8 cellular contexts compared by ENCODE assay signal in the genomic region with DNA sequence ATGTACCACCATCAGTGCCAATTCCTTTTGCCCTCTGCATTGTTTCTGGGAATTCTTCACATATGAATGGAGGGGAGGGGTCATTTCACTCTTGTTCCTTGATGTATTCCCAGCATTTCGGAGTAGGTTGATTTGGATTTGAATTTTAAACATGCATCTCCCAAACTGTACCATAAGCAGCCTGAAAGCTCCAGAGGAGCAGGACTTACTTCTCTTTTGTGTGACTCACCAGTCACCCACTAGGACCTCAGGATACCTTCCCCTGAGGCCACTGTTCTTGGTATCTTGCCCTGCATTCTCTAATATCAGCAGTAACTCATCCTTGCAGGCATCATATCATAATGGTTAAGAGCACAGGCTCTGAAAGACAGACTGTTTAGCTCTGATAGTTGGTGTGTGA. TPM values are rescaled to one million over a fixed set of nuclear protein-coding genes. Genes with fewer than 3 reads are reported as not detected.
DNase-seq lines count a peak whose midpoint lies in the region; ATAC-seq, FAIRE-seq and TF ChIP-seq lines count a peak whose summit lies in the region.

No MANE protein-coding gene starts in this region.

- H3K27ac ChIP-seq in left ventricle myocardium inferior (replicated peaks) = peak overlapping the region; percentile 93
- H3K27ac ChIP-seq in astrocyte (ENCODE audit: low read depth, low read length) = peak overlapping the region; percentile 76
- H3K27ac ChIP-seq in lung (ENCODE audit: low read depth in 1 of 2, low read length in 1 of 2) = peak overlapping the region in 1 of 2 donors; percentile 86
- H3K27ac ChIP-seq in uterus = peak overlapping the region; percentile 85 to 90

- H3K27me3 ChIP-seq in left ventricle myocardium inferior (ENCODE audit: low read depth) (no peaks in the 10 kb centered on the region), astrocyte (ENCODE audit: insufficient read depth, low read length) (no peaks in the 10 kb centered on the region), lung (ENCODE audit: control insufficient read depth, insufficient read depth) (no peaks in the 10 kb centered on the region), uterus (no peaks in the 10 kb centered on the region)

- intact Hi-C loops in left ventricle myocardium inferior (cut with micrococcal nuclease) (no loop called here), Right ventricle myocardium superior (cut with DNase I) (loop anchor here (5.0 kb wide), 1 partner anchor 36 kb away; the partner anchor contains the start of gene RRP36), uterus (cut with DNase I; ENCODE audit: low total_unique reads) (no loop called here)

- peak overlapping the region; percentile 95 for H3K4me2 ChIP-seq in astrocyte (ENCODE audit: low read length)

- FAIRE-seq in astrocyte (lab: Jason Lieb, UNC) = no peak

- no peaks in the 10 kb centered on the region for H4K20me1 ChIP-seq in astrocyte (ENCODE audit: insufficient read depth, low read length)

- peaks cover 30% of the 10 kb centered on the region for H3K79me2 ChIP-seq in astrocyte (ENCODE audit: insufficient read depth, low read length)

- peak overlapping the region; percentile 82 for H3K4me3 ChIP-seq in left ventricle myocardium inferior
- peak overlapping the region; percentile 97 for H3K4me3 ChIP-seq in astrocyte (ENCODE audit: insufficient read depth, low read depth, low read length)
- H3K4me3 ChIP-seq in lung = peak overlapping the region; percentile 75
- peak overlapping the region; percentile 88 to 90 for H3K4me3 ChIP-seq in uterus

- H3K36me3 ChIP-seq in left ventricle myocardium inferior (peaks cover 44% of the 10 kb centered on the region), astrocyte (ENCODE audit: insufficient read depth, low read length) (peaks cover 8% of the 10 kb centered on the region), lung (ENCODE audit: control insufficient read depth in 2 of 2, insufficient read depth in 2 of 2, low read length in 2 of 2) (peaks cover 0 to 17% of the 10 kb centered on the region in 2 donors), uterus (no peaks in the 10 kb centered on the region)

- H3K4me3 Mint-ChIP-seq in astrocyte (ENCODE audit: unreplicated experiment) = peak overlapping the region; percentile 96

- H3K4me1 ChIP-seq in left ventricle myocardium inferior = peaks cover 48% of the 10 kb centered on the region
- H3K4me1 ChIP-seq in astrocyte (ENCODE audit: insufficient read depth, low read length) = peaks cover 37% of the 10 kb centered on the region
- peaks cover 9 to 12% of the 10 kb centered on the region in 2 donors for H3K4me1 ChIP-seq in lung (ENCODE audit: control insufficient read depth in 2 of 2, insufficient read depth in 2 of 2, low read length in 2 of 2)
- H3K4me1 ChIP-seq in uterus = peaks cover 9 to 14% of the 10 kb centered on the region in 2 donors

- TF ChIP-seq CTCF in left ventricle myocardium inferior (IDR thresholded peaks at IDR 0.05; ENCODE audit: borderline replicate concordance) (no peak), astrocyte (IDR thresholded peaks at IDR 0.05; ENCODE audit: insufficient read depth, low read depth, low read length) (no peak), lung (IDR thresholded peaks at IDR 0.05; ENCODE audit: control extremely low read depth, extremely low read depth) (no peak), uterus (IDR thresholded peaks at IDR 0.05) (no peak)

- H3K27me3 Mint-ChIP-seq in astrocyte (ENCODE audit: low read depth, unreplicated experiment) = no peaks in the 10 kb centered on the region

- peaks cover 17% of the 10 kb centered on the region for H3K4me1 Mint-ChIP-seq in astrocyte (ENCODE audit: low read depth, unreplicated experiment)

- no peak for TF ChIP-seq POLR2A in uterus (IDR thresholded peaks at IDR 0.05)

- peaks cover 3% of the 10 kb centered on the region for H3K36me3 Mint-ChIP-seq in astrocyte (ENCODE audit: low read depth, unreplicated experiment)

- H2AFZ ChIP-seq in astrocyte (ENCODE audit: low read depth, low read length) = no peak overlapping the region

- H3K9ac ChIP-seq in astrocyte (ENCODE audit: low read length) = peak overlapping the region; percentile 98

- no peaks in the 10 kb centered on the region for H3K9me3 ChIP-seq in left ventricle myocardium inferior (replicated peaks)
- H3K9me3 ChIP-seq in astrocyte (ENCODE audit: insufficient read depth, low read depth, low read length) = no peaks in the 10 kb centered on the region
- no peaks in the 10 kb centered on the region for H3K9me3 ChIP-seq in lung (ENCODE audit: control insufficient read depth in 2 of 2, insufficient read depth in 1 of 2, low read length in 1 of 2)
- no peaks in the 10 kb centered on the region for H3K9me3 ChIP-seq in uterus

- no peak for DNase-seq in left ventricle myocardium inferior
- no peak for DNase-seq in Right ventricle myocardium superior
- DNase-seq in astrocyte (ENCODE audit: low read depth) = no peak
- no peak for DNase-seq in lung (ENCODE audit: low spot score)
- no peak for DNase-seq in uterus
- DNase-seq in SW 1271 (lab: John Stamatoyannopoulos, UW) = no peak
- no peak for DNase-seq in NCI-H1694 treated with DMSO at 0.1 percent for 48 hours (lab: John Stamatoyannopoulos, UW)
- no peak for DNase-seq in HK-2 (ENCODE audit: unreplicated experiment)

- ATAC-seq in Right ventricle myocardium superior (ENCODE audit: poor library complexity) (no peak), lung (ENCODE audit: insufficient read depth, low FRiP score) (no peak)

- H3K9me3 Mint-ChIP-seq in astrocyte (ENCODE audit: unreplicated experiment) = no peaks in the 10 kb centered on the region

- H3K27ac Mint-ChIP-seq in astrocyte (ENCODE audit: unreplicated experiment) = peak overlapping the region; percentile 100

- 81 to 85% methylated on average over 1 of the region's 1 CpG for WGBS in lung, 2 donors

RNA-seq across cellular contexts. Expression of gene MRPL2, which starts 0.7 kb away (rescaled TPM):
- total RNA-seq in left ventricle myocardium inferior (94.9 TPM), Right ventricle myocardium superior (107 TPM), astrocyte (47.4 and 59.7 TPM in 2 replicates), lung (10 to 100 TPM; 11.5 to 44.5 TPM), uterus (10 to 100 TPM; 14.4 to 44.4 (median 16.1) TPM)
- 10 to 100 TPM; 47.8 to 84.0 TPM for polyA plus RNA-seq in lung

RNA-seq across cellular contexts. Expression of gene KLC4, which starts 0.9 kb away (rescaled TPM):
- 36.1 TPM for total RNA-seq in left ventricle myocardium inferior
- total RNA-seq in Right ventricle myocardium superior = 30.6 TPM
- total RNA-seq in astrocyte = 34.1 and 35.4 TPM in 2 replicates
- 10 to 100 TPM; 29.8 to 36.0 TPM for total RNA-seq in lung
- polyA plus RNA-seq in lung = 10 to 100 TPM; 16.1 to 23.1 TPM
- 10 to 100 TPM in 3 of 4 donors, 1 to 10 TPM in 1; 2.8 to 30.6 (median 27.2) TPM for total RNA-seq in uterus

RNA-seq across cellular contexts. Expression of gene CUL7, which starts 4.9 kb away (rescaled TPM):
- 7.0 TPM for total RNA-seq in left ventricle myocardium inferior
- total RNA-seq in Right ventricle myocardium superior = 6.8 TPM
- 21.2 and 26.3 TPM in 2 replicates for total RNA-seq in astrocyte
- total RNA-seq in lung = 10 to 100 TPM; 21.4 to 23.6 TPM
- polyA plus RNA-seq in lung = 1 to 10 TPM; 8.2 to 8.9 TPM
- total RNA-seq in uterus = 10 to 100 TPM in 2 of 4 donors, 1 to 10 TPM in 2; 6.4 to 65.1 (median 18.9) TPM

RNA-seq across cellular contexts. Expression of gene PTK7, which starts 17.6 kb away (rescaled TPM):
- total RNA-seq in left ventricle myocardium inferior = 2.6 TPM
- 1.4 TPM for total RNA-seq in Right ventricle myocardium superior
- total RNA-seq in astrocyte = 506 and 728 TPM in 2 replicates
- 100 to 1,000 TPM in 1 of 2 donors, 10 to 100 TPM in 1; 90.8 to 173 TPM for total RNA-seq in lung
- 10 to 100 TPM; 37.4 to 77.6 TPM for polyA plus RNA-seq in lung
- 100 to 1,000 TPM in 3 of 4 donors, 10 to 100 TPM in 1; 53.8 to 247 (median 153) TPM for total RNA-seq in uterus

RNA-seq across cellular contexts. Expression of gene RRP36, which starts 37.1 kb away (rescaled TPM):
- total RNA-seq in left ventricle myocardium inferior = 24.8 TPM
- total RNA-seq in Right ventricle myocardium superior = 22.9 TPM
- 68.6 and 77.9 TPM in 2 replicates for total RNA-seq in astrocyte
- total RNA-seq in lung = 10 to 100 TPM; 31.1 to 49.9 TPM
- 10 to 100 TPM; 30.5 to 44.3 TPM for polyA plus RNA-seq in lung
- total RNA-seq in uterus = 10 to 100 TPM; 30.5 to 57.2 (median 45.9) TPM
